8 cellular contexts compared by ENCODE assay signal in genomic region chr1:235866207-235866912, GRCh38. TPM values are rescaled to one million over a fixed set of nuclear protein-coding genes. Genes with fewer than 3 reads are reported as not detected.
DNase-seq lines count a peak whose midpoint lies in the region; ATAC-seq and TF ChIP-seq lines count a peak whose summit lies in the region.

A gene with protein sequence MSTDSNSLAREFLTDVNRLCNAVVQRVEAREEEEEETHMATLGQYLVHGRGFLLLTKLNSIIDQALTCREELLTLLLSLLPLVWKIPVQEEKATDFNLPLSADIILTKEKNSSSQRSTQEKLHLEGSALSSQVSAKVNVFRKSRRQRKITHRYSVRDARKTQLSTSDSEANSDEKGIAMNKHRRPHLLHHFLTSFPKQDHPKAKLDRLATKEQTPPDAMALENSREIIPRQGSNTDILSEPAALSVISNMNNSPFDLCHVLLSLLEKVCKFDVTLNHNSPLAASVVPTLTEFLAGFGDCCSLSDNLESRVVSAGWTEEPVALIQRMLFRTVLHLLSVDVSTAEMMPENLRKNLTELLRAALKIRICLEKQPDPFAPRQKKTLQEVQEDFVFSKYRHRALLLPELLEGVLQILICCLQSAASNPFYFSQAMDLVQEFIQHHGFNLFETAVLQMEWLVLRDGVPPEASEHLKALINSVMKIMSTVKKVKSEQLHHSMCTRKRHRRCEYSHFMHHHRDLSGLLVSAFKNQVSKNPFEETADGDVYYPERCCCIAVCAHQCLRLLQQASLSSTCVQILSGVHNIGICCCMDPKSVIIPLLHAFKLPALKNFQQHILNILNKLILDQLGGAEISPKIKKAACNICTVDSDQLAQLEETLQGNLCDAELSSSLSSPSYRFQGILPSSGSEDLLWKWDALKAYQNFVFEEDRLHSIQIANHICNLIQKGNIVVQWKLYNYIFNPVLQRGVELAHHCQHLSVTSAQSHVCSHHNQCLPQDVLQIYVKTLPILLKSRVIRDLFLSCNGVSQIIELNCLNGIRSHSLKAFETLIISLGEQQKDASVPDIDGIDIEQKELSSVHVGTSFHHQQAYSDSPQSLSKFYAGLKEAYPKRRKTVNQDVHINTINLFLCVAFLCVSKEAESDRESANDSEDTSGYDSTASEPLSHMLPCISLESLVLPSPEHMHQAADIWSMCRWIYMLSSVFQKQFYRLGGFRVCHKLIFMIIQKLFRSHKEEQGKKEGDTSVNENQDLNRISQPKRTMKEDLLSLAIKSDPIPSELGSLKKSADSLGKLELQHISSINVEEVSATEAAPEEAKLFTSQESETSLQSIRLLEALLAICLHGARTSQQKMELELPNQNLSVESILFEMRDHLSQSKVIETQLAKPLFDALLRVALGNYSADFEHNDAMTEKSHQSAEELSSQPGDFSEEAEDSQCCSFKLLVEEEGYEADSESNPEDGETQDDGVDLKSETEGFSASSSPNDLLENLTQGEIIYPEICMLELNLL (N-terminal part only) (minus strand): TSS chr1:235866906. CDS start chr1:235830417, 36,489 bp downstream.

- CTCF ChIA-PET in CD8-positive, alpha-beta memory T cell (lab: Charles Lee): interaction anchor here (0.7 to 3.8 kb wide), 17 partner anchors 10 to 133 kb away, joined by 3 to 54 read pairs (median 5); no protein-coding TSS in a partner anchor

- peak within 1 kb of the TSS; percentile 99 for H3K27ac ChIP-seq in CD8-positive, alpha-beta memory T cell (ENCODE audit: low read depth, low read length)
- H3K27ac ChIP-seq in gastroesophageal sphincter: peak within 1 kb of the TSS; percentile 89 to 99 (median 98)
- H3K27ac ChIP-seq in neutrophil: peak within 1 kb of the TSS; percentile 99
- H3K27ac ChIP-seq in urinary bladder (ENCODE audit: low read depth): peak within 1 kb of the TSS; percentile 88

- WGBS in gastroesophageal sphincter (ENCODE audit: low coverage in 1 of 2), 2 donors: 0% methylated on average over 5 to 10 of the region's 71 CpGs
- WGBS in urinary bladder: under 1% methylated on average over 71 of the region's 71 CpGs

- POLR2A ChIA-PET in CD8-positive, alpha-beta memory T cell (lab: Charles Lee): interaction anchor here (0.6 to 3.2 kb wide), 10 partner anchors 11 to 429 kb away, joined by 3 to 23 read pairs (median 4); no protein-coding TSS in a partner anchor

- H3K4me1 ChIP-seq in CD8-positive, alpha-beta memory T cell (ENCODE audit: insufficient read depth, low read length): peaks cover 34% of the 10 kb centered on the region
- H3K4me1 ChIP-seq in gastroesophageal sphincter (peaks cover 0 to 38% (median 12%) of the 10 kb centered on the region in 3 donors), neutrophil (ENCODE audit: control insufficient read depth in 1 of 2, insufficient read depth in 1 of 2, low read depth in 1 of 2, low read length in 1 of 2) (peaks cover 55 to 57% of the 10 kb centered on the region in 2 experiments), urinary bladder (ENCODE audit: insufficient read depth) (no peaks in the 10 kb centered on the region)

- ATAC-seq in GM19397 (IDR thresholded peaks at IDR 0.05; ENCODE audit: unreplicated experiment) (peak; percentile 48), HG03457 (IDR thresholded peaks at IDR 0.05; ENCODE audit: unreplicated experiment) (peak; percentile 40), gastroesophageal sphincter (peak; percentile 69)

- TF ChIP-seq EP300 in gastroesophageal sphincter (IDR thresholded peaks at IDR 0.05): no peak

- TF ChIP-seq POLR2A in gastroesophageal sphincter (IDR thresholded peaks at IDR 0.05): peak; percentile 7 to 24

- peaks cover 0 to 10% of the 10 kb centered on the region in 2 donors for H3K27me3 Mint-ChIP-seq in CD8-positive, alpha-beta memory T cell

- H3K36me3 Mint-ChIP-seq in CD8-positive, alpha-beta memory T cell: peaks cover 0 to 24% (median 0%) of the 10 kb centered on the region in 3 donors

- peak within 1 kb of the TSS; percentile 82 to 98 (median 95) for H3K4me3 Mint-ChIP-seq in CD8-positive, alpha-beta memory T cell

- DNase-seq in CD8-positive, alpha-beta memory T cell: peak in 4 of 5 donors; percentile 40 to 76 (median 60)
- DNase-seq in RKO (ENCODE audit: low spot score): peak; percentile 57
- DNase-seq in activated gamma-delta T cell treated with anti-CD3 and anti-CD28 coated beads, Interleukin-2, amount 50 U/mL, for 16 hours (ENCODE audit: low read depth): peak; percentile 36

- H3K9me3 Mint-ChIP-seq in CD8-positive, alpha-beta memory T cell: no peaks in the 10 kb centered on the region

- H3K4me1 Mint-ChIP-seq in CD8-positive, alpha-beta memory T cell: peaks cover 25 to 61% (median 53%) of the 10 kb centered on the region in 3 donors

- no peaks in the 10 kb centered on the region for H3K9me3 ChIP-seq in CD8-positive, alpha-beta memory T cell (ENCODE audit: low read length)
- H3K9me3 ChIP-seq in gastroesophageal sphincter: no peaks in the 10 kb centered on the region
- no peaks in the 10 kb centered on the region for H3K9me3 ChIP-seq in neutrophil

- no peaks in the 10 kb centered on the region for H3K27me3 ChIP-seq in CD8-positive, alpha-beta memory T cell (ENCODE audit: insufficient read depth, low read length, poor library complexity, severe bottlenecking)
- H3K27me3 ChIP-seq in gastroesophageal sphincter: no peaks in the 10 kb centered on the region
- no peaks in the 10 kb centered on the region for H3K27me3 ChIP-seq in neutrophil

- peak within 1 kb of the TSS; percentile 91 to 100 (median 99) for H3K27ac Mint-ChIP-seq in CD8-positive, alpha-beta memory T cell

- peak within 1 kb of the TSS; percentile 87 for H3K4me3 ChIP-seq in CD8-positive, alpha-beta memory T cell (ENCODE audit: low read length)
- peak within 1 kb of the TSS; percentile 90 to 97 for H3K4me3 ChIP-seq in gastroesophageal sphincter
- H3K4me3 ChIP-seq in neutrophil (ENCODE audit: low read depth in 1 of 2, low read length in 1 of 2): peak within 1 kb of the TSS; percentile 80 to 86
- H3K4me3 ChIP-seq in urinary bladder (ENCODE audit: low read depth, low read length): peak within 1 kb of the TSS; percentile 81

- H3K36me3 ChIP-seq in CD8-positive, alpha-beta memory T cell (ENCODE audit: insufficient read depth, low read length): no peaks in the 10 kb centered on the region
- H3K36me3 ChIP-seq in gastroesophageal sphincter (no peaks in the 10 kb centered on the region), neutrophil (no peaks in the 10 kb centered on the region), urinary bladder (ENCODE audit: insufficient read depth) (no peaks in the 10 kb centered on the region)

- TF ChIP-seq CTCF in gastroesophageal sphincter (IDR thresholded peaks at IDR 0.05) (peak in 3 of 4 experiments; percentile 16 to 44 (median 21)), neutrophil (IDR thresholded peaks at IDR 0.05) (peak; percentile 54)

RNA-seq across cellular contexts. Expression of the gene that starts here (rescaled TPM):
- total RNA-seq in CD8-positive, alpha-beta memory T cell: 10 to 100 TPM; 76.9 to 79.9 TPM
- polyA plus RNA-seq in CD8-positive, alpha-beta memory T cell: 24.1 TPM
- 10 to 100 TPM; 27.4 to 63.5 (median 31.4) TPM for total RNA-seq in gastroesophageal sphincter
- total RNA-seq in urinary bladder: 62.7 TPM
- polyA plus RNA-seq in urinary bladder: 10.6 TPM

Comparison
In these comparisons a context has a peak if more than half of its experiments do, and no peak if none do; other contexts are left out.
1. Peak in every context shown above with its lines: DNase-seq, ATAC-seq, H3K4me3 ChIP-seq and H3K27ac ChIP-seq.